11 cellular contexts compared by ENCODE assay signal in the genomic region with DNA sequence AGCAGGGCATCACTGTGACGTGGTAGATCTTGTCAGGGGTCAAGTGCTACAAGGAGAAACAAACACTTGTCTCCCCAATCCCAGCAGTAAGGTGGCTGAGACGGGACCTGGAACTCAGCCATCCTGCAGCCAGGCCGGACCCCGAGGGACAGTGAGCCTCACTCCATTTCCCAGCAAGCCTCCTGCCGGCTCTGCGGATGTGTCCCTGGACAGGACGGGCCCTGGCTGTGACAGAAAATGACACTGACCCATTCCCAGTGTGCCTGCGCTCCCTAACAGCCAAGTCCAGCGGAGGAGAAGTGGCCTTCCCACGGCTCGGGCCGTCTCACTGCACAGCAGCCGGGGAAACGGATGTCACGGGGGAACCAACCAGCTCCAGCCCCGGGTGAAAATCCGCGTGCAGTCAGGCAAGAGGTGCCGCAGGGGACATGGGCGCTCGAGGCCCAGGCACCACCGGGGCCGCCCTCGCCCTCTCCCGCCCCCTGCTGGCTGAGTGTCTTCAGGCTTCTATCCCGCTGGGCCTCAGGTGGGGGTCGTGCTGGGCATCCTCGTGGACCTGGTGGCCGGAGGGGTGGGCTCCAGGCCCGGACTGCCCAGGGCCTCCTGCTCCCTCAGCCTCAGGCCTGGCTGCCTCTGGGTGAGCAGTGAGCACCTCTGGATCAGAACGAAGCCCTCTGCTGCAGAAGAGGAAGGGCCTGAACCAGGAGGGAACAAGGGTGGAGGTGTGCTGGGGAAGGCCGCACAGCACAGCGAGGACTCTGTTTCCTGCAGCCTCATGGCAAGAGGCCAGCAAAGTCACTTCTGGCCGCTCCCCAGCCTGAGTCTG. TPM values are rescaled to one million over a fixed set of nuclear protein-coding genes. Genes with fewer than 3 reads are reported as not detected.
DNase-seq lines count a peak whose midpoint lies in the region; ATAC-seq and TF ChIP-seq lines count a peak whose summit lies in the region.
"Had no signal": no experiment of that assay in that cellular context is flagged by ENCODE, and none has a peak within 500 bp of the region (broad histone marks: within the 10 kb centered on the region; RNA-seq: fewer than 3 reads in every experiment).

No MANE protein-coding gene starts in this region.

- H3K4me3 Mint-ChIP-seq in HFFc6 (no peak overlapping the region), neural crest cell (no peak overlapping the region)
- H3K4me3 Mint-ChIP-seq in T-helper 2 cell treated with Interferon-gamma antibody and Interleukin-4, amounts not matched to agents 5 μg/mL and 100 μg/mL, for 36 hours: no peak overlapping the region
- no peak overlapping the region for H3K4me3 Mint-ChIP-seq in activated T-helper 1 cell treated with anti-CD3 and anti-CD28 coated beads, Interleukin-12 subunit alpha, Interleukin-12 subunit beta, Interleukin-2, Interleukin-4 antibody, amounts not matched to agents 30 ng/mL and 10 ng/mL and 1 ng/mL, durations not matched to agents 14 hours and 24 hours and 36 hours
- H3K4me3 Mint-ChIP-seq: activated naive CD8-positive, alpha-beta T cell had no signal

- DNase-seq in COLO668 (lab: John Stamatoyannopoulos, UW; ENCODE audit: unreplicated experiment) (peak; percentile 13), HFFc6 (no peak), astrocyte of the spinal cord (ENCODE audit: low read depth, low spot score) (no peak), neural crest cell (ENCODE audit: low read depth, low spot score) (peak; percentile 23)
- DNase-seq in T-helper 2 cell treated with Interferon-gamma antibody and Interleukin-4, amounts not matched to agents 5 μg/mL and 100 μg/mL, for 36 hours (ENCODE audit: low spot score): no peak
- no peak for DNase-seq in activated T-helper 1 cell treated with anti-CD3 and anti-CD28 coated beads, Interleukin-12 subunit alpha, Interleukin-12 subunit beta, Interleukin-2, Interleukin-4 antibody, amounts not matched to agents 30 ng/mL and 10 ng/mL and 1 ng/mL, durations not matched to agents 14 hours and 24 hours and 36 hours (ENCODE audit: low spot score)
- DNase-seq: MG63 had no signal

- peaks cover 2% of the 10 kb centered on the region; the same call in 1 of the 2 replicates for H3K27me3 Mint-ChIP-seq in HFFc6 (ENCODE audit: insufficient read depth)
- no peaks in the 10 kb centered on the region for H3K27me3 Mint-ChIP-seq in neural crest cell (ENCODE audit: low read depth)
- H3K27me3 Mint-ChIP-seq in T-helper 2 cell treated with Interferon-gamma antibody and Interleukin-4, amounts not matched to agents 5 μg/mL and 100 μg/mL, for 36 hours (ENCODE audit: low read depth): no peaks in the 10 kb centered on the region
- no peaks in the 10 kb centered on the region for H3K27me3 Mint-ChIP-seq in activated T-helper 1 cell treated with anti-CD3 and anti-CD28 coated beads, Interleukin-12 subunit alpha, Interleukin-12 subunit beta, Interleukin-2, Interleukin-4 antibody, amounts not matched to agents 30 ng/mL and 10 ng/mL and 1 ng/mL, durations not matched to agents 14 hours and 24 hours and 36 hours (ENCODE audit: insufficient read depth)
- H3K27me3 Mint-ChIP-seq: activated naive CD8-positive, alpha-beta T cell had no signal

- H3K4me1 Mint-ChIP-seq in HFFc6 (ENCODE audit: low read depth) (peaks cover 4% of the 10 kb centered on the region; the same call in 1 of the 2 replicates), neural crest cell (no peaks in the 10 kb centered on the region)
- peaks cover 6% of the 10 kb centered on the region for H3K4me1 Mint-ChIP-seq in T-helper 2 cell treated with Interferon-gamma antibody and Interleukin-4, amounts not matched to agents 5 μg/mL and 100 μg/mL, for 36 hours (ENCODE audit: low read depth)
- H3K4me1 Mint-ChIP-seq in activated T-helper 1 cell treated with anti-CD3 and anti-CD28 coated beads, Interleukin-12 subunit alpha, Interleukin-12 subunit beta, Interleukin-2, Interleukin-4 antibody, amounts not matched to agents 30 ng/mL and 10 ng/mL and 1 ng/mL, durations not matched to agents 14 hours and 24 hours and 36 hours (ENCODE audit: low read depth): peaks cover 17% of the 10 kb centered on the region

- H3K9me3 Mint-ChIP-seq in HFFc6 (no peaks in the 10 kb centered on the region), neural crest cell (no peaks in the 10 kb centered on the region)
- H3K9me3 Mint-ChIP-seq in T-helper 2 cell treated with Interferon-gamma antibody and Interleukin-4, amounts not matched to agents 5 μg/mL and 100 μg/mL, for 36 hours: no peaks in the 10 kb centered on the region
- no peaks in the 10 kb centered on the region for H3K9me3 Mint-ChIP-seq in activated T-helper 1 cell treated with anti-CD3 and anti-CD28 coated beads, Interleukin-12 subunit alpha, Interleukin-12 subunit beta, Interleukin-2, Interleukin-4 antibody, amounts not matched to agents 30 ng/mL and 10 ng/mL and 1 ng/mL, durations not matched to agents 14 hours and 24 hours and 36 hours

- intact Hi-C loops in activated T-helper 1 cell treated with anti-CD3 and anti-CD28 coated beads, Interleukin-12 subunit alpha, Interleukin-12 subunit beta, Interleukin-2, Interleukin-4 antibody, amounts not matched to agents 30 ng/mL and 10 ng/mL and 1 ng/mL, durations not matched to agents 14 hours and 24 hours and 36 hours (cut with micrococcal nuclease): no loop called here

- H3K27ac Mint-ChIP-seq in HFFc6 (no peak overlapping the region), neural crest cell (ENCODE audit: unreplicated experiment) (no peak overlapping the region)
- H3K27ac Mint-ChIP-seq in T-helper 2 cell treated with Interferon-gamma antibody and Interleukin-4, amounts not matched to agents 5 μg/mL and 100 μg/mL, for 36 hours: no peak overlapping the region
- H3K27ac Mint-ChIP-seq in activated T-helper 1 cell treated with anti-CD3 and anti-CD28 coated beads, Interleukin-12 subunit alpha, Interleukin-12 subunit beta, Interleukin-2, Interleukin-4 antibody, amounts not matched to agents 30 ng/mL and 10 ng/mL and 1 ng/mL, durations not matched to agents 14 hours and 24 hours and 36 hours: no peak overlapping the region
- H3K27ac Mint-ChIP-seq: activated naive CD8-positive, alpha-beta T cell had no signal

- in situ Hi-C loops in astrocyte of the spinal cord (cut with HindIII; ENCODE audit: low sequenced_read_pairs): no loop called here

- H3K36me3 Mint-ChIP-seq in HFFc6 (ENCODE audit: low read depth): peaks cover 9% of the 10 kb centered on the region; the same call in 1 of the 2 replicates
- no peaks in the 10 kb centered on the region for H3K36me3 Mint-ChIP-seq in neural crest cell (ENCODE audit: low read depth)
- H3K36me3 Mint-ChIP-seq in T-helper 2 cell treated with Interferon-gamma antibody and Interleukin-4, amounts not matched to agents 5 μg/mL and 100 μg/mL, for 36 hours (ENCODE audit: low read depth): peaks cover 9% of the 10 kb centered on the region
- H3K36me3 Mint-ChIP-seq in activated T-helper 1 cell treated with anti-CD3 and anti-CD28 coated beads, Interleukin-12 subunit alpha, Interleukin-12 subunit beta, Interleukin-2, Interleukin-4 antibody, amounts not matched to agents 30 ng/mL and 10 ng/mL and 1 ng/mL, durations not matched to agents 14 hours and 24 hours and 36 hours (ENCODE audit: low read depth): peaks cover 15% of the 10 kb centered on the region

- ATAC-seq in HG03565 (IDR thresholded peaks at IDR 0.05; ENCODE audit: unreplicated experiment) (no peak), HG03097 (IDR thresholded peaks at IDR 0.05; ENCODE audit: low FRiP score, unreplicated experiment) (no peak)

- H3K4me3 ChIP-seq in astrocyte of the spinal cord (ENCODE audit: low read depth, low read length): no peak overlapping the region
- H3K4me3 ChIP-seq: MG63, SJSA1 had no signal

- TF ChIP-seq CTCF in HFFc6 (IDR thresholded peaks at IDR 0.05): peak; percentile 74
- peak; percentile 39 for TF ChIP-seq CTCF in astrocyte of the spinal cord (IDR thresholded peaks at IDR 0.05; ENCODE audit: low read depth, low read length)
- peak; percentile 40 for TF ChIP-seq CTCF in neural crest cell (conservative IDR thresholded peaks at IDR 0.05)

RNA-seq across cellular contexts. Expression of a gene that starts 6.7 kb away (rescaled TPM):
- 10 to 100 TPM; 11.4 to 16.6 (median 14.1) TPM for total RNA-seq in HFFc6 (2021; fragmentation: NEBNext Ultra II Directional; extraction: Animal tissue kit (Norgen Biotek cat#: 25700))
- 15.0 and 15.4 TPM in 2 replicates for total RNA-seq in neural crest cell
- total RNA-seq in activated T-helper 1 cell treated with anti-CD3 and anti-CD28 coated beads, Interleukin-12 subunit alpha, Interleukin-12 subunit beta, Interleukin-2, Interleukin-4 antibody, amounts not matched to agents 30 ng/mL and 10 ng/mL and 1 ng/mL, durations not matched to agents 14 hours and 24 hours and 36 hours: 15.8 and 19.1 TPM in 2 replicates

RNA-seq across cellular contexts. Expression of a gene that starts 7.2 kb away (rescaled TPM):
- total RNA-seq in HFFc6 (2021; fragmentation: NEBNext Ultra II Directional; extraction: Animal tissue kit (Norgen Biotek cat#: 25700)): 10 to 100 TPM; 16.9 to 20.5 (median 18.0) TPM
- 42.1 and 45.9 TPM in 2 replicates for total RNA-seq in neural crest cell
- 41.0 and 43.1 TPM in 2 replicates for total RNA-seq in activated T-helper 1 cell treated with anti-CD3 and anti-CD28 coated beads, Interleukin-12 subunit alpha, Interleukin-12 subunit beta, Interleukin-2, Interleukin-4 antibody, amounts not matched to agents 30 ng/mL and 10 ng/mL and 1 ng/mL, durations not matched to agents 14 hours and 24 hours and 36 hours

RNA-seq across cellular contexts. Expression of a gene that starts 7.4 kb away (rescaled TPM):
- total RNA-seq in HFFc6 (2021; fragmentation: NEBNext Ultra II Directional; extraction: Animal tissue kit (Norgen Biotek cat#: 25700)): 1 to 10 TPM; 2.2 to 4.1 (median 3.4) TPM
- total RNA-seq in neural crest cell: 7.0 and 7.2 TPM in 2 replicates
- total RNA-seq in activated T-helper 1 cell treated with anti-CD3 and anti-CD28 coated beads, Interleukin-12 subunit alpha, Interleukin-12 subunit beta, Interleukin-2, Interleukin-4 antibody, amounts not matched to agents 30 ng/mL and 10 ng/mL and 1 ng/mL, durations not matched to agents 14 hours and 24 hours and 36 hours: 5.8 and 7.8 TPM in 2 replicates

RNA-seq across cellular contexts. Expression of a gene that starts 12.6 kb away (rescaled TPM):
- total RNA-seq in HFFc6 (2021; fragmentation: NEBNext Ultra II Directional; extraction: Animal tissue kit (Norgen Biotek cat#: 25700)): 10 to 100 TPM; 50.1 to 57.7 (median 54.7) TPM
- 51.1 and 52.7 TPM in 2 replicates for total RNA-seq in neural crest cell
- total RNA-seq in activated T-helper 1 cell treated with anti-CD3 and anti-CD28 coated beads, Interleukin-12 subunit alpha, Interleukin-12 subunit beta, Interleukin-2, Interleukin-4 antibody, amounts not matched to agents 30 ng/mL and 10 ng/mL and 1 ng/mL, durations not matched to agents 14 hours and 24 hours and 36 hours: 41.3 and 41.6 TPM in 2 replicates

RNA-seq across cellular contexts. Expression of a gene that starts 18.7 kb away (rescaled TPM):
- total RNA-seq in HFFc6 (2021; fragmentation: NEBNext Ultra II Directional; extraction: Animal tissue kit (Norgen Biotek cat#: 25700)): 100 to 1,000 TPM in 1 of 6 experiments, 10 to 100 TPM in 5; 61.5 to 103 (median 70.4) TPM
- 210 and 224 TPM in 2 replicates for total RNA-seq in neural crest cell
- total RNA-seq in activated T-helper 1 cell treated with anti-CD3 and anti-CD28 coated beads, Interleukin-12 subunit alpha, Interleukin-12 subunit beta, Interleukin-2, Interleukin-4 antibody, amounts not matched to agents 30 ng/mL and 10 ng/mL and 1 ng/mL, durations not matched to agents 14 hours and 24 hours and 36 hours: 21.8 and 29.6 TPM in 2 replicates

Comparison
In these comparisons a context has a peak if more than half of its experiments do, and no peak if none do; other contexts are left out.
1. DNase-seq: peak in COLO668 (single experiment) and neural crest cell (single experiment); none in HFFc6 (single experiment), astrocyte of the spinal cord (single experiment), T-helper 2 cell treated with Interferon-gamma antibody and Interleukin-4, amounts not matched to agents 5 μg/mL and 100 μg/mL, for 36 hours (single experiment) and activated T-helper 1 cell treated with anti-CD3 and anti-CD28 coated beads, Interleukin-12 subunit alpha, Interleukin-12 subunit beta, Interleukin-2, Interleukin-4 antibody, amounts not matched to agents 30 ng/mL and 10 ng/mL and 1 ng/mL, durations not matched to agents 14 hours and 24 hours and 36 hours (single experiment).
2. Peak in every context shown above with its lines, with median percentiles within 50 percentile points of each other: CTCF ChIP-seq.